35 cellular contexts compared by ENCODE assay signal in genomic region chr15:47766406-47766805, GRCh38.
"Had no signal": no experiment of that assay in that cellular context is flagged by ENCODE, and none has a peak within 500 bp of the region (broad histone marks: within the 10 kb centered on the region; RNA-seq: fewer than 3 reads in every experiment).

No MANE protein-coding gene starts in this region.

- H3K9me3 ChIP-seq: MG63 had no signal

- H3K27me3 ChIP-seq: MG63 had no signal

- DNase-seq: Karpas-422, Kasumi-1, MG63, MM.1S, MV-4-11, NCI-H1048, NCI-H1092, NCI-H1092 treated with DMSO at 0.1 percent for 48 hours, NCI-H1105, NCI-H1105 treated with DMSO at 0.1 percent for 48 hours, NCI-H1417, NCI-H1417 treated with DMSO at 0.1 percent for 48 hours, NCI-H1436, NCI-H1436 treated with DMSO at 0.1 percent for 48 hours, NCI-H146, NCI-H1694, NCI-H1694 treated with DMSO at 0.1 percent for 48 hours, NCI-H187, NCI-H187 treated with DMSO at 0.1 percent for 48 hours, NCI-H1930, NCI-H2029, NCI-H2029 treated with DMSO at 0.1 percent for 48 hours, NCI-H2081, NCI-H2081 treated with DMSO at 0.1 percent for 48 hours, NCI-H2107, NCI-H2171, NCI-H2171 treated with DMSO at 0.1 percent for 48 hours, NCI-H2227 treated with DMSO at 0.1 percent for 48 hours, NCI-H226, NCI-H345, NCI-H446, NCI-H446 treated with DMSO at 0.1 percent for 48 hours, NCI-H510A, NCI-H510A treated with DMSO at 0.1 percent for 48 hours, NCI-H524 had no signal

- H3K4me3 ChIP-seq: MG63 had no signal

- H3K36me3 ChIP-seq: MG63 had no signal
